20 cellular contexts compared by ENCODE assay signal in genomic region chr13:77001540-77001939, GRCh38. TPM values are rescaled to one million over a fixed set of nuclear protein-coding genes. Genes with fewer than 3 reads are reported as not detected.
DNase-seq lines count a peak whose midpoint lies in the region; ATAC-seq and TF ChIP-seq lines count a peak whose summit lies in the region.
"Had no signal": no experiment of that assay in that cellular context is flagged by ENCODE, and none has a peak within 500 bp of the region (broad histone marks: within the 10 kb centered on the region; RNA-seq: fewer than 3 reads in every experiment).

No MANE protein-coding gene starts in this region.

- TF ChIP-seq CTCF in CD8-positive, alpha-beta T cell (IDR thresholded peaks at IDR 0.05): no peak

- no peaks in the 10 kb centered on the region for H3K27me3 ChIP-seq in CD8-positive, alpha-beta T cell (ENCODE audit: insufficient read depth, low read length)
- H3K27me3 ChIP-seq: body of pancreas had no signal

- H3K4me3 Mint-ChIP-seq in activated T-cell treated with anti-CD3 and anti-CD28 coated beads, Interleukin-2, amount 50 U/mL, for 24 hours: no peak overlapping the region
- H3K4me3 Mint-ChIP-seq in activated T-cell treated with anti-CD3 and anti-CD28 coated beads, Interleukin-2, amount 50 U/mL, for 4 hours: no peak overlapping the region
- H3K4me3 Mint-ChIP-seq in CD8-positive, alpha-beta T cell: no peak overlapping the region
- peak overlapping the region; percentile 26 for H3K4me3 Mint-ChIP-seq in activated T-helper 17 cell treated with anti-CD3 and anti-CD28 coated beads, Interleukin-2, amount 50 U/mL, for 72 hours
- H3K4me3 Mint-ChIP-seq in naive thymus-derived CD8-positive, alpha-beta T cell: peak overlapping the region in 2 of 10 donors; percentile 12 to 15
- H3K4me3 Mint-ChIP-seq: dendritic cell treated with granulocyte-macrophage colony-stimulating factor and Interleukin-4, amounts not matched to agents 40 ng/mL and 50 ng/mL, for 4 days had no signal

- H3K36me3 Mint-ChIP-seq in activated T-cell treated with anti-CD3 and anti-CD28 coated beads, Interleukin-2, amount 50 U/mL, for 24 hours (ENCODE audit: low read depth): peaks cover 74% of the 10 kb centered on the region
- peaks cover 35% of the 10 kb centered on the region for H3K36me3 Mint-ChIP-seq in activated T-cell treated with anti-CD3 and anti-CD28 coated beads, Interleukin-2, amount 50 U/mL, for 4 hours (ENCODE audit: insufficient read depth)
- peaks cover 65% of the 10 kb centered on the region for H3K36me3 Mint-ChIP-seq in CD8-positive, alpha-beta T cell
- peaks cover 89% of the 10 kb centered on the region for H3K36me3 Mint-ChIP-seq in activated T-helper 17 cell treated with anti-CD3 and anti-CD28 coated beads, Interleukin-2, amount 50 U/mL, for 72 hours (ENCODE audit: low read depth)
- peaks cover 3 to 73% (median 19%) of the 10 kb centered on the region in 3 donors for H3K36me3 Mint-ChIP-seq in naive thymus-derived CD8-positive, alpha-beta T cell

- no peaks in the 10 kb centered on the region for H3K27me3 Mint-ChIP-seq in activated T-cell treated with anti-CD3 and anti-CD28 coated beads, Interleukin-2, amount 50 U/mL, for 24 hours
- no peaks in the 10 kb centered on the region for H3K27me3 Mint-ChIP-seq in activated T-cell treated with anti-CD3 and anti-CD28 coated beads, Interleukin-2, amount 50 U/mL, for 4 hours (ENCODE audit: low read depth)
- H3K27me3 Mint-ChIP-seq in CD8-positive, alpha-beta T cell (ENCODE audit: low read depth): no peaks in the 10 kb centered on the region
- no peaks in the 10 kb centered on the region for H3K27me3 Mint-ChIP-seq in activated T-helper 17 cell treated with anti-CD3 and anti-CD28 coated beads, Interleukin-2, amount 50 U/mL, for 72 hours
- H3K27me3 Mint-ChIP-seq in naive thymus-derived CD8-positive, alpha-beta T cell: no peaks in the 10 kb centered on the region
- H3K27me3 Mint-ChIP-seq: dendritic cell treated with granulocyte-macrophage colony-stimulating factor and Interleukin-4, amounts not matched to agents 40 ng/mL and 50 ng/mL, for 4 days had no signal

- H3K36me3 ChIP-seq in CD8-positive, alpha-beta T cell (ENCODE audit: insufficient read depth, low read length): peaks cover 20% of the 10 kb centered on the region

- DNase-seq in activated T-cell treated with anti-CD3 and anti-CD28 coated beads, Interleukin-2, amount 50 U/mL, for 24 hours: no peak
- no peak for DNase-seq in activated T-cell treated with anti-CD3 and anti-CD28 coated beads, Interleukin-2, amount 50 U/mL, for 4 hours
- DNase-seq in CD8-positive, alpha-beta T cell: no peak
- DNase-seq in naive thymus-derived CD8-positive, alpha-beta T cell: no peak
- no peak for DNase-seq in stimulated activated naive CD4-positive, alpha-beta T cell treated with Interleukin-2 at 50 U/mL for 16 hours (lab: John Stamatoyannopoulos, UW)
- no peak for DNase-seq in pons (ENCODE audit: low spot score)
- DNase-seq: body of pancreas; DMS79 treated with DMSO at 0.1 percent for 48 hours; foreskin melanocyte; H7; NCI-H187 treated with DMSO at 0.1 percent for 48 hours; NCI-H446; occipital lobe; stimulated activated naive CD4-positive, alpha-beta T cell had no signal

- H3K27ac ChIP-seq in CD8-positive, alpha-beta T cell (ENCODE audit: low read depth, low read length): no peak overlapping the region
- H3K27ac ChIP-seq: epithelial cell of prostate had no signal

- peaks cover 44% of the 10 kb centered on the region for H3K4me1 Mint-ChIP-seq in activated T-cell treated with anti-CD3 and anti-CD28 coated beads, Interleukin-2, amount 50 U/mL, for 24 hours (ENCODE audit: low read depth)
- H3K4me1 Mint-ChIP-seq in activated T-cell treated with anti-CD3 and anti-CD28 coated beads, Interleukin-2, amount 50 U/mL, for 4 hours (ENCODE audit: low read depth): peaks cover 26% of the 10 kb centered on the region
- peaks cover 50% of the 10 kb centered on the region for H3K4me1 Mint-ChIP-seq in CD8-positive, alpha-beta T cell (ENCODE audit: low read depth)
- H3K4me1 Mint-ChIP-seq in activated T-helper 17 cell treated with anti-CD3 and anti-CD28 coated beads, Interleukin-2, amount 50 U/mL, for 72 hours: peaks cover 26% of the 10 kb centered on the region
- peaks cover 22 to 48% (median 40%) of the 10 kb centered on the region in 4 donors for H3K4me1 Mint-ChIP-seq in naive thymus-derived CD8-positive, alpha-beta T cell

- intact Hi-C loops in CD8-positive, alpha-beta T cell (cut with DNase I, micrococcal nuclease): no loop called here

- CTCF ChIA-PET in CD8-positive, alpha-beta T cell (lab: Charles Lee): interaction anchor here (1.2 to 2.2 kb wide), 3 partner anchors 9 to 23 kb away, joined by 3 to 11 read pairs (median 9); partner anchors contain the start of gene CLN5

- POLR2A ChIA-PET in CD8-positive, alpha-beta T cell (lab: Charles Lee): interaction anchor here (0.6 to 2.1 kb wide), 5 partner anchors 9 to 88 kb away, joined by 3 to 20 read pairs (median 4); partner anchors contain the start of genes CLN5 and FBXL3
- POLR2A ChIA-PET in naive thymus-derived CD8-positive, alpha-beta T cell (lab: Charles Lee): interaction anchor here (1.3 to 5.7 kb wide), 4 partner anchors 9 to 25 kb away, joined by 3 to 40 read pairs (median 7); partner anchors contain the start of genes CLN5 and FBXL3

- H3K27ac Mint-ChIP-seq in activated T-cell treated with anti-CD3 and anti-CD28 coated beads, Interleukin-2, amount 50 U/mL, for 24 hours: peak overlapping the region; percentile 85
- H3K27ac Mint-ChIP-seq in CD8-positive, alpha-beta T cell: peak overlapping the region; percentile 45
- H3K27ac Mint-ChIP-seq in activated T-helper 17 cell treated with anti-CD3 and anti-CD28 coated beads, Interleukin-2, amount 50 U/mL, for 72 hours: peak overlapping the region; percentile 59
- H3K27ac Mint-ChIP-seq in naive thymus-derived CD8-positive, alpha-beta T cell: peak overlapping the region; percentile 15 to 86 (median 70)
- H3K27ac Mint-ChIP-seq: dendritic cell treated with granulocyte-macrophage colony-stimulating factor and Interleukin-4, amounts not matched to agents 40 ng/mL and 50 ng/mL, for 4 days had no signal

- no peak for ATAC-seq in activated T-cell treated with anti-CD3 and anti-CD28 coated beads, Interleukin-2, amount 50 U/mL, for 4 hours
- no peak for ATAC-seq in CD8-positive, alpha-beta T cell
- peak; percentile 19 for ATAC-seq in activated T-helper 17 cell treated with anti-CD3 and anti-CD28 coated beads, Interleukin-2, amount 50 U/mL, for 72 hours (replicated peaks)
- ATAC-seq in naive thymus-derived CD8-positive, alpha-beta T cell: no peak
- no peak for ATAC-seq in GM19395 (IDR thresholded peaks at IDR 0.05; ENCODE audit: unreplicated experiment)
- ATAC-seq: body of pancreas had no signal

- no peaks in the 10 kb centered on the region for H3K9me3 Mint-ChIP-seq in activated T-cell treated with anti-CD3 and anti-CD28 coated beads, Interleukin-2, amount 50 U/mL, for 24 hours
- H3K9me3 Mint-ChIP-seq in activated T-cell treated with anti-CD3 and anti-CD28 coated beads, Interleukin-2, amount 50 U/mL, for 4 hours: no peaks in the 10 kb centered on the region
- no peaks in the 10 kb centered on the region for H3K9me3 Mint-ChIP-seq in CD8-positive, alpha-beta T cell
- H3K9me3 Mint-ChIP-seq in activated T-helper 17 cell treated with anti-CD3 and anti-CD28 coated beads, Interleukin-2, amount 50 U/mL, for 72 hours: no peaks in the 10 kb centered on the region
- no peaks in the 10 kb centered on the region for H3K9me3 Mint-ChIP-seq in naive thymus-derived CD8-positive, alpha-beta T cell
- H3K9me3 Mint-ChIP-seq: dendritic cell treated with granulocyte-macrophage colony-stimulating factor and Interleukin-4, amounts not matched to agents 40 ng/mL and 50 ng/mL, for 4 days had no signal

- H3K4me1 ChIP-seq in CD8-positive, alpha-beta T cell (ENCODE audit: insufficient read depth, low read length): peaks cover 12% of the 10 kb centered on the region

- no peak overlapping the region for H3K4me3 ChIP-seq in CD8-positive, alpha-beta T cell (ENCODE audit: low read depth, low read length)
- H3K4me3 ChIP-seq: body of pancreas had no signal

- no peaks in the 10 kb centered on the region for H3K9me3 ChIP-seq in CD8-positive, alpha-beta T cell (ENCODE audit: low read length)
- H3K9me3 ChIP-seq: body of pancreas had no signal

RNA-seq across cellular contexts. Expression of gene CLN5, which starts 9.7 kb away (rescaled TPM):
- 10 to 100 TPM; 14.7 to 18.7 (median 17.1) TPM for total RNA-seq in activated T-cell treated with anti-CD3 and anti-CD28 coated beads, Interleukin-2, amount 50 U/mL, for 4 hours
- total RNA-seq in CD8-positive, alpha-beta T cell: 10 to 100 TPM; 23.3 to 23.4 TPM
- total RNA-seq in activated T-helper 17 cell treated with anti-CD3 and anti-CD28 coated beads, Interleukin-2, amount 50 U/mL, for 72 hours: 10 to 100 TPM in 1 of 2 donors, 1 to 10 TPM in 1; 9.9 to 29.0 TPM
- 10 to 100 TPM; 48.8 to 49.6 TPM for total RNA-seq in naive thymus-derived CD8-positive, alpha-beta T cell
- 10 to 100 TPM; 16.9 to 30.8 (median 25.8) TPM for polyA plus RNA-seq in naive thymus-derived CD8-positive, alpha-beta T cell

RNA-seq across cellular contexts. Expression of gene FBXL3, which starts 25.4 kb away (rescaled TPM):
- 10 to 100 TPM; 35.9 to 40.9 (median 38.5) TPM for total RNA-seq in activated T-cell treated with anti-CD3 and anti-CD28 coated beads, Interleukin-2, amount 50 U/mL, for 4 hours
- total RNA-seq in CD8-positive, alpha-beta T cell: 10 to 100 TPM; 91.3 to 97.0 TPM
- 10 to 100 TPM; 38.9 to 53.3 TPM for total RNA-seq in activated T-helper 17 cell treated with anti-CD3 and anti-CD28 coated beads, Interleukin-2, amount 50 U/mL, for 72 hours
- 100 to 1,000 TPM in 1 of 2 experiments, 10 to 100 TPM in 1; 96.5 to 106 TPM for total RNA-seq in naive thymus-derived CD8-positive, alpha-beta T cell
- 10 to 100 TPM; 29.3 to 44.7 (median 32.6) TPM for polyA plus RNA-seq in naive thymus-derived CD8-positive, alpha-beta T cell

RNA-seq across cellular contexts. Expression of gene ACOD1, which starts 53.2 kb away (rescaled TPM):
- not detected for total RNA-seq in activated T-cell treated with anti-CD3 and anti-CD28 coated beads, Interleukin-2, amount 50 U/mL, for 4 hours
- not detected for total RNA-seq in CD8-positive, alpha-beta T cell
- not detected for total RNA-seq in activated T-helper 17 cell treated with anti-CD3 and anti-CD28 coated beads, Interleukin-2, amount 50 U/mL, for 72 hours
- not detected for total RNA-seq in naive thymus-derived CD8-positive, alpha-beta T cell
- not detected for polyA plus RNA-seq in naive thymus-derived CD8-positive, alpha-beta T cell
- total RNA-seq: body of pancreas, H7, occipital lobe, sciatic nerve, urinary bladder had no signal
- polyA plus RNA-seq: urinary bladder had no signal
